Comparison of ENCODE assay signal across 10 cellular contexts in genomic region chr19:50026550-50026906, GRCh38. TPM values are rescaled to one million over a fixed set of nuclear protein-coding genes. Genes with fewer than 3 reads are reported as not detected.
A peak's percentile ranks its signal among the peaks of the same experiment; 100 is the strongest.
DNase-seq lines count a peak whose midpoint lies in the region; ATAC-seq, FAIRE-seq and TF ChIP-seq lines count a peak whose summit lies in the region.
"Had no signal": no experiment of that assay in that cellular context is flagged by ENCODE, and none has a peak within 500 bp of the region (broad histone marks: within the 10 kb centered on the region; RNA-seq: fewer than 3 reads in every experiment).

No MANE protein-coding gene starts in this region.

- FAIRE-seq in D721Med (lab: Jason Lieb, UNC), result no peak
- FAIRE-seq: A204.1 had no signal

- peaks cover 31% of the 10 kb centered on the region for H3K4me1 Mint-ChIP-seq in T-helper 1 cell treated with Interleukin-12 subunit alpha and Interleukin-12 subunit beta and Interleukin-4 antibody, amounts not matched to agents 30 μg/mL and 1 μg/mL, for 36 hours (ENCODE audit: low read depth)
- peaks cover 42% of the 10 kb centered on the region for H3K4me1 Mint-ChIP-seq in activated CD4-positive, alpha-beta memory T cell treated with anti-CD3 and anti-CD28 coated beads, Interleukin-2, amount 10 ng/mL, durations not matched to agents 7 days and 5 days
- peaks cover 66% of the 10 kb centered on the region for H3K4me1 Mint-ChIP-seq in stimulated activated naive CD8-positive, alpha-beta T cell treated with anti-CD3 and anti-CD28 coated beads, Interleukin-15, amount 100 ng/mL, for 72 hours

- peak overlapping the region; percentile 72 for H3K4me3 ChIP-seq in iPS-18a (ENCODE audit: low read length)

- POLR2A ChIA-PET in activated CD4-positive, alpha-beta memory T cell treated with anti-CD3 and anti-CD28 coated beads, Interleukin-2, amount 10 ng/mL, durations not matched to agents 7 days and 5 days (lab: Charles Lee), result interaction anchor here (1.4 to 2.7 kb wide), 2 partner anchors 34 to 97 kb away, joined by 4 to 17 read pairs; partner anchors contain the start of genes ATF5 and NUP62

- H3K36me3 Mint-ChIP-seq in T-helper 1 cell treated with Interleukin-12 subunit alpha and Interleukin-12 subunit beta and Interleukin-4 antibody, amounts not matched to agents 30 μg/mL and 1 μg/mL, for 36 hours (ENCODE audit: low read depth), result peaks cover 18% of the 10 kb centered on the region
- H3K36me3 Mint-ChIP-seq in activated CD4-positive, alpha-beta memory T cell treated with anti-CD3 and anti-CD28 coated beads, Interleukin-2, amount 10 ng/mL, durations not matched to agents 7 days and 5 days (ENCODE audit: low read depth), result peaks cover 25% of the 10 kb centered on the region

- peak overlapping the region; percentile 72 for H3K27ac Mint-ChIP-seq in T-helper 1 cell treated with Interleukin-12 subunit alpha and Interleukin-12 subunit beta and Interleukin-4 antibody, amounts not matched to agents 30 μg/mL and 1 μg/mL, for 36 hours
- no peak overlapping the region for H3K27ac Mint-ChIP-seq in activated CD4-positive, alpha-beta memory T cell treated with anti-CD3 and anti-CD28 coated beads, Interleukin-2, amount 10 ng/mL, durations not matched to agents 7 days and 5 days
- H3K27ac Mint-ChIP-seq in stimulated activated naive CD8-positive, alpha-beta T cell treated with anti-CD3 and anti-CD28 coated beads, Interleukin-15, amount 100 ng/mL, for 72 hours, result peak overlapping the region in 1 of 2 donors; percentile 19

- ATAC-seq in stimulated activated naive CD8-positive, alpha-beta T cell treated with anti-CD3 and anti-CD28 coated beads, Interleukin-15, amount 100 ng/mL, for 72 hours, result no peak

- H3K27me3 Mint-ChIP-seq in T-helper 1 cell treated with Interleukin-12 subunit alpha and Interleukin-12 subunit beta and Interleukin-4 antibody, amounts not matched to agents 30 μg/mL and 1 μg/mL, for 36 hours (ENCODE audit: low read depth), result no peaks in the 10 kb centered on the region
- H3K27me3 Mint-ChIP-seq in activated CD4-positive, alpha-beta memory T cell treated with anti-CD3 and anti-CD28 coated beads, Interleukin-2, amount 10 ng/mL, durations not matched to agents 7 days and 5 days, result no peaks in the 10 kb centered on the region
- H3K27me3 Mint-ChIP-seq in stimulated activated naive CD8-positive, alpha-beta T cell treated with anti-CD3 and anti-CD28 coated beads, Interleukin-15, amount 100 ng/mL, for 72 hours, result no peaks in the 10 kb centered on the region

- peaks cover 5% of the 10 kb centered on the region for H3K36me3 ChIP-seq in iPS-18a (ENCODE audit: control insufficient read depth, low read depth, low read length)

- TF ChIP-seq CTCF in D721Med (IDR thresholded peaks at IDR 0.05; ENCODE audit: insufficient read depth, missing control alignments), result no peak

- peak overlapping the region; percentile 62 for H3K9ac ChIP-seq in iPS-18a (ENCODE audit: low read length)

- no peaks in the 10 kb centered on the region for H3K27me3 ChIP-seq in iPS-18a (ENCODE audit: control insufficient read depth, insufficient read depth, low read length)

- CTCF ChIA-PET in activated CD4-positive, alpha-beta memory T cell treated with anti-CD3 and anti-CD28 coated beads, Interleukin-2, amount 10 ng/mL, durations not matched to agents 7 days and 5 days (lab: Charles Lee), result no interaction called here

- peaks cover 5% of the 10 kb centered on the region for H3K4me1 ChIP-seq in iPS-18a (ENCODE audit: control insufficient read depth, low read depth, low read length)

- peak overlapping the region; percentile 89 for H3K4me3 Mint-ChIP-seq in T-helper 1 cell treated with Interleukin-12 subunit alpha and Interleukin-12 subunit beta and Interleukin-4 antibody, amounts not matched to agents 30 μg/mL and 1 μg/mL, for 36 hours
- peak overlapping the region; percentile 85 for H3K4me3 Mint-ChIP-seq in activated CD4-positive, alpha-beta memory T cell treated with anti-CD3 and anti-CD28 coated beads, Interleukin-2, amount 10 ng/mL, durations not matched to agents 7 days and 5 days
- peak overlapping the region; percentile 94 to 96 for H3K4me3 Mint-ChIP-seq in stimulated activated naive CD8-positive, alpha-beta T cell treated with anti-CD3 and anti-CD28 coated beads, Interleukin-15, amount 100 ng/mL, for 72 hours

- no peaks in the 10 kb centered on the region for H3K9me3 ChIP-seq in iPS-18a (ENCODE audit: control insufficient read depth, low read depth, low read length)

- no peak overlapping the region for H3K27ac ChIP-seq in iPS-18a (ENCODE audit: low read length)

- no peak for DNase-seq in T-helper 1 cell
- no peak for DNase-seq in activated CD4-positive, alpha-beta memory T cell treated with anti-CD3 and anti-CD28 coated beads, Interleukin-2, amount 10 ng/mL, durations not matched to agents 7 days and 5 days
- DNase-seq in stimulated activated naive CD8-positive, alpha-beta T cell treated with anti-CD3 and anti-CD28 coated beads, Interleukin-15, amount 100 ng/mL, for 72 hours, result no peak
- DNase-seq in D721Med (ENCODE audit: insufficient read length, low spot score), result no peak
- DNase-seq in T-helper 9 cell, result no peak
- no peak for DNase-seq in NCI-H1694 (lab: John Stamatoyannopoulos, UW)
- DNase-seq: GOT3 had no signal

- peaks cover 3% of the 10 kb centered on the region for H3K9me3 Mint-ChIP-seq in T-helper 1 cell treated with Interleukin-12 subunit alpha and Interleukin-12 subunit beta and Interleukin-4 antibody, amounts not matched to agents 30 μg/mL and 1 μg/mL, for 36 hours
- H3K9me3 Mint-ChIP-seq in activated CD4-positive, alpha-beta memory T cell treated with anti-CD3 and anti-CD28 coated beads, Interleukin-2, amount 10 ng/mL, durations not matched to agents 7 days and 5 days, result peaks cover 4% of the 10 kb centered on the region
- H3K9me3 Mint-ChIP-seq in stimulated activated naive CD8-positive, alpha-beta T cell treated with anti-CD3 and anti-CD28 coated beads, Interleukin-15, amount 100 ng/mL, for 72 hours, result peaks cover 4 to 6% of the 10 kb centered on the region in 2 donors

RNA-seq across cellular contexts. Expression of gene ZNF473, which starts 0.7 kb away (rescaled TPM):
- 1 to 10 TPM; 8.0 to 8.1 TPM for total RNA-seq in activated CD4-positive, alpha-beta memory T cell treated with anti-CD3 and anti-CD28 coated beads, Interleukin-2, amount 10 ng/mL, durations not matched to agents 7 days and 5 days

RNA-seq across cellular contexts. Expression of gene VRK3, which starts 1.4 kb away (rescaled TPM):
- total RNA-seq in activated CD4-positive, alpha-beta memory T cell treated with anti-CD3 and anti-CD28 coated beads, Interleukin-2, amount 10 ng/mL, durations not matched to agents 7 days and 5 days, result 10 to 100 TPM; 80.0 to 80.6 TPM
